Comparison of ENCODE assay signal across 1 cellular context in genomic region chr1:42035830-42036604, GRCh38.
A peak's percentile ranks its signal among the peaks of the same experiment; 100 is the strongest.
TF ChIP-seq lines count a peak whose summit lies in the region.

No MANE protein-coding gene starts in this region.

TF ChIP-seq in HepG2, 621 proteins besides CTCF, POLR2A, EP300 and RAD21 (continued from another document and continues in another):
- TF ChIP-seq NFIB (CRISPR knock-in tag; IDR thresholded peaks at IDR 0.05; ENCODE audit: borderline replicate concordance) (no peak), ZNF777 (CRISPR knock-in tag; IDR thresholded peaks at IDR 0.05) (no peak), GTF2F1 (IDR thresholded peaks at IDR 0.05; ENCODE audit: low read length) (no peak), HNRNPH1 (optimal IDR thresholded peaks at IDR 0.05; ENCODE audit: low read depth, low read length) (no peak), ZFX (CRISPR knock-in tag; IDR thresholded peaks at IDR 0.05; ENCODE audit: low read depth) (no peak), ZNF674 (CRISPR knock-in tag; IDR thresholded peaks at IDR 0.05; ENCODE audit: low read depth) (no peak), ZNF274 (CRISPR knock-in tag; IDR thresholded peaks at IDR 0.05) (no peak), ZNF253 (CRISPR knock-in tag; IDR thresholded peaks at IDR 0.05; ENCODE audit: borderline replicate concordance) (no peak), RXRB (CRISPR knock-in tag; IDR thresholded peaks at IDR 0.05; ENCODE audit: borderline replicate concordance) (peak; percentile 51; the same call in 1 of the 2 replicates), LBX2 (CRISPR knock-in tag; IDR thresholded peaks at IDR 0.05; ENCODE audit: borderline replicate concordance) (no peak), ZNF747 (CRISPR knock-in tag; IDR thresholded peaks at IDR 0.05; ENCODE audit: borderline replicate concordance) (no peak), MTERF4 (CRISPR knock-in tag; IDR thresholded peaks at IDR 0.05) (no peak), RERE (CRISPR knock-in tag; IDR thresholded peaks at IDR 0.05; ENCODE audit: low read depth) (no peak), ETV5 (CRISPR knock-in tag; IDR thresholded peaks at IDR 0.05; ENCODE audit: borderline replicate concordance) (no peak), FOXK2 (IDR thresholded peaks at IDR 0.05) (no peak), PHF21A (CRISPR knock-in tag; IDR thresholded peaks at IDR 0.05) (no peak), TGIF2 (CRISPR knock-in tag; IDR thresholded peaks at IDR 0.05) (no peak), RFXAP (CRISPR knock-in tag; IDR thresholded peaks at IDR 0.05; ENCODE audit: borderline replicate concordance) (no peak), PCBP2 (optimal IDR thresholded peaks at IDR 0.05; ENCODE audit: low read depth, low read length, poor library complexity, severe bottlenecking) (no peak), HOXA3 (CRISPR knock-in tag; IDR thresholded peaks at IDR 0.05) (no peak), GPN1 (CRISPR knock-in tag; IDR thresholded peaks at IDR 0.05; ENCODE audit: borderline replicate concordance) (no peak), ZNF260 (CRISPR knock-in tag; IDR thresholded peaks at IDR 0.05; ENCODE audit: borderline replicate concordance, low read depth) (no peak), HOXD1 (CRISPR knock-in tag; IDR thresholded peaks at IDR 0.05) (no peak), TFDP2 (CRISPR knock-in tag; IDR thresholded peaks at IDR 0.05) (no peak), ZSCAN25 (CRISPR knock-in tag; IDR thresholded peaks at IDR 0.05) (no peak), ZMYM4 (CRISPR knock-in tag; IDR thresholded peaks at IDR 0.05) (peak; percentile 36; the same call in 1 of the 2 replicates), JUN (CRISPR knock-in tag; IDR thresholded peaks at IDR 0.05) (no peak), SP5 (CRISPR knock-in tag; IDR thresholded peaks at IDR 0.05; ENCODE audit: borderline replicate concordance, low read depth) (peak; percentile 83), ZNF234 (CRISPR knock-in tag; conservative IDR thresholded peaks at IDR 0.05) (no peak), ZNF124 (CRISPR knock-in tag; IDR thresholded peaks at IDR 0.05) (no peak), MLLT10 (CRISPR knock-in tag; IDR thresholded peaks at IDR 0.05) (no peak), NFATC3 (CRISPR knock-in tag; IDR thresholded peaks at IDR 0.05) (no peak), MTA3 (CRISPR knock-in tag; IDR thresholded peaks at IDR 0.05) (no peak), KLF12 (CRISPR knock-in tag; IDR thresholded peaks at IDR 0.05; ENCODE audit: borderline replicate concordance) (no peak), NR2C2 (CRISPR knock-in tag; IDR thresholded peaks at IDR 0.05; ENCODE audit: borderline replicate concordance) (peak; percentile 90), ARID2 (CRISPR knock-in tag; IDR thresholded peaks at IDR 0.05; ENCODE audit: borderline replicate concordance) (no peak), ZNF605 (CRISPR knock-in tag; IDR thresholded peaks at IDR 0.05) (0 out of 2 replicates have a peak, but pooled peaks have one; percentile 25), HHEX (CRISPR knock-in tag; IDR thresholded peaks at IDR 0.05) (no peak), THRA (CRISPR knock-in tag; IDR thresholded peaks at IDR 0.05; ENCODE audit: borderline replicate concordance) (peak; percentile 63; the same call in 1 of the 2 replicates), ZNF430 (CRISPR knock-in tag; IDR thresholded peaks at IDR 0.05) (no peak), PLSCR1 (CRISPR knock-in tag; IDR thresholded peaks at IDR 0.05; ENCODE audit: borderline replicate concordance) (no peak), POLR2AphosphoS5 (IDR thresholded peaks at IDR 0.05; ENCODE audit: low read depth, low read length) (no peak), SPEN (CRISPR knock-in tag; IDR thresholded peaks at IDR 0.05; ENCODE audit: low read depth) (no peak), YY1 (IDR thresholded peaks at IDR 0.05; ENCODE audit: insufficient read depth, insufficient replicate concordance, low read depth, low read length) (no peak), SAFB2 (CRISPR knock-in tag; IDR thresholded peaks at IDR 0.05; ENCODE audit: borderline replicate concordance, low read depth) (no peak), ZNF562 (CRISPR knock-in tag; IDR thresholded peaks at IDR 0.05; ENCODE audit: borderline replicate concordance) (no peak), SP4 (CRISPR knock-in tag; IDR thresholded peaks at IDR 0.05) (peak; percentile 87), ZNF329 (CRISPR knock-in tag; IDR thresholded peaks at IDR 0.05; ENCODE audit: low read depth) (no peak), RXRA (CRISPR knock-in tag; IDR thresholded peaks at IDR 0.05) (peak; percentile 93), SP2 (CRISPR knock-in tag; IDR thresholded peaks at IDR 0.05) (peak; percentile 55; the same call in 1 of the 2 replicates), ZNF451 (CRISPR knock-in tag; IDR thresholded peaks at IDR 0.05) (no peak), SRSF9 (IDR thresholded peaks at IDR 0.05; ENCODE audit: borderline replicate concordance, insufficient read depth, low read depth, low read length, poor library complexity, severe bottlenecking) (no peak), TCF7 (IDR thresholded peaks at IDR 0.05; ENCODE audit: low read depth) (no peak), TBP (CRISPR knock-in tag; IDR thresholded peaks at IDR 0.05) (no peak), GMEB1 (CRISPR knock-in tag; IDR thresholded peaks at IDR 0.05; ENCODE audit: borderline replicate concordance) (peak; percentile 27; the same call in 1 of the 2 replicates), ZNF33A (CRISPR knock-in tag; IDR thresholded peaks at IDR 0.05; ENCODE audit: borderline replicate concordance) (no peak), REL (CRISPR knock-in tag; conservative IDR thresholded peaks at IDR 0.05) (no peak)
- TF ChIP-seq, protein P1, sequence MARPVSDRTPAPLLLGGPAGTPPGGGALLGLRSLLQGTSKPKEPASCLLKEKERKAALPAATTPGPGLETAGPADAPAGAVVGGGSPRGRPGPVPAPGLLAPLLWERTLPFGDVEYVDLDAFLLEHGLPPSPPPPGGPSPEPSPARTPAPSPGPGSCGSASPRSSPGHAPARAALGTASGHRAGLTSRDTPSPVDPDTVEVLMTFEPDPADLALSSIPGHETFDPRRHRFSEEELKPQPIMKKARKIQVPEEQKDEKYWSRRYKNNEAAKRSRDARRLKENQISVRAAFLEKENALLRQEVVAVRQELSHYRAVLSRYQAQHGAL (CRISPR knock-in tag; IDR thresholded peaks at IDR 0.05; ENCODE audit: not compliant biosample characterization) = no peak
- TF ChIP-seq, protein P2, sequence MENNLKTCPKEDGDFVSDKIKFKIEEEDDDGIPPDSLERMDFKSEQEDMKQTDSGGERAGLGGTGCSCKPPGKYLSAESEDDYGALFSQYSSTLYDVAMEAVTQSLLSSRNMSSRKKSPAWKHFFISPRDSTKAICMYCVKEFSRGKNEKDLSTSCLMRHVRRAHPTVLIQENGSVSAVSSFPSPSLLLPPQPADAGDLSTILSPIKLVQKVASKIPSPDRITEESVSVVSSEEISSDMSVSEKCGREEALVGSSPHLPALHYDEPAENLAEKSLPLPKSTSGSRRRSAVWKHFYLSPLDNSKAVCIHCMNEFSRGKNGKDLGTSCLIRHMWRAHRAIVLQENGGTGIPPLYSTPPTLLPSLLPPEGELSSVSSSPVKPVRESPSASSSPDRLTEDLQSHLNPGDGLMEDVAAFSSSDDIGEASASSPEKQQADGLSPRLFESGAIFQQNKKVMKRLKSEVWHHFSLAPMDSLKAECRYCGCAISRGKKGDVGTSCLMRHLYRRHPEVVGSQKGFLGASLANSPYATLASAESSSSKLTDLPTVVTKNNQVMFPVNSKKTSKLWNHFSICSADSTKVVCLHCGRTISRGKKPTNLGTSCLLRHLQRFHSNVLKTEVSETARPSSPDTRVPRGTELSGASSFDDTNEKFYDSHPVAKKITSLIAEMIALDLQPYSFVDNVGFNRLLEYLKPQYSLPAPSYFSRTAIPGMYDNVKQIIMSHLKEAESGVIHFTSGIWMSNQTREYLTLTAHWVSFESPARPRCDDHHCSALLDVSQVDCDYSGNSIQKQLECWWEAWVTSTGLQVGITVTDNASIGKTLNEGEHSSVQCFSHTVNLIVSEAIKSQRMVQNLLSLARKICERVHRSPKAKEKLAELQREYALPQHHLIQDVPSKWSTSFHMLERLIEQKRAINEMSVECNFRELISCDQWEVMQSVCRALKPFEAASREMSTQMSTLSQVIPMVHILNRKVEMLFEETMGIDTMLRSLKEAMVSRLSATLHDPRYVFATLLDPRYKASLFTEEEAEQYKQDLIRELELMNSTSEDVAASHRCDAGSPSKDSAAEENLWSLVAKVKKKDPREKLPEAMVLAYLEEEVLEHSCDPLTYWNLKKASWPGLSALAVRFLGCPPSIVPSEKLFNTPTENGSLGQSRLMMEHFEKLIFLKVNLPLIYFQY (CRISPR knock-in tag; IDR thresholded peaks at IDR 0.05; ENCODE audit: borderline replicate concordance) = peak; percentile 59; the same call in 1 of the 2 replicates
